ENCODE assay signal across 42 cellular contexts in the genomic region with DNA sequence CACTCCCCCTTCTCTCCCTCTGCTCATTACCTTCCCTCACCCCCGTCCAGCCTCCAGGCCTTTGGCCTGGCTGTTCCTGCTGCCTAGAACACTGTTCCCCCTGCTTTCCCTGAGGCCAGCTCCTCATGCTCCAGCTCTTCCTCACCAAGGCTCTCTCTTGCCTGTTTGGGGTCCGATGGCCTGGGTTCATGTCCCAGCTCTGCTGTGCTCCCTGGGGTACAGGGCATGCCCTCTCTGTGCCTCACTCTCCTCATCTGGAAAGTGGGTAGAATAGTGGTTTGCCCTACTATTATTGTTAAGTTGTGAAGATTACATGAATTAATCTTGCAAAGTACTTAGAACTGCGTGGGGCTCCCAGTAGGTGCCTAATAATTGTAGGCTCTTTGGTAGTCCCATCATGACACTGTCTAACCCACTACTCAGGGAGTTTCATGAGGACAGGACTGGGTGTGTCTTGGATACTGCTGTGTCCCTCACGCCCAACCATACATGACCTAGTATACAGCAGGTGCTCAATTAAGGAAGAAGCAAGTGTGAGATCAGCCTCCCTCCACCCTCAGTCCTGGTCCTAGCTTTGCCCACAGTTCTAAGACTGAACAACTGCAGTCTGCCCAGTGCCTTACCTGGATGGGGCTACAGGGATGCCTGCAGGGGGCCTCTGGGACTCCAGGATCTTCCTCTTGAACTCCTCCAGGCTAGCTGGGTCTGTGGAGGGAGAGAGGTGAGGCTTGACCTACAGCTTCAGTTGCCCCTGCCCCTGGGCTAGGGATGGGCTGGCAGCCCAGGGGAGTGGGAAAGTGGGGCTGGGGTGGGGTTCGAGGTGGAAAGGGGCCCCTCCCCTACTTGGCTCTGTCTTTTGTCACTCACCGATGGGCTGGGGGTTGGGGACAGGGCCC. TPM values are rescaled to one million over a fixed set of nuclear protein-coding genes. Genes with fewer than 3 reads are reported as not detected.
"Had no signal": no experiment of that assay in that cellular context is flagged by ENCODE, and none has a peak within 500 bp of the region (broad histone marks: within the 10 kb centered on the region; RNA-seq: fewer than 3 reads in every experiment).

No MANE protein-coding gene starts in this region.

- H3K4me1 ChIP-seq: adrenal gland, colonic mucosa, gastrocnemius medialis, parathyroid adenoma, psoas muscle, sigmoid colon, uterus had no signal

- H3K9me3 ChIP-seq: adrenal gland, colonic mucosa, gastrocnemius medialis, left ventricle myocardium inferior, psoas muscle, sigmoid colon, uterus had no signal

- H3K9me3 Mint-ChIP-seq: activated CD4-positive, alpha-beta memory T cell treated with anti-CD3 and anti-CD28 coated beads for 36 hours; activated CD4-positive, alpha-beta T cell treated with anti-CD3 and anti-CD28 coated beads, Interleukin-2, amount 10 ng/mL, durations not matched to agents 24 days and 14 days; activated naive CD8-positive, alpha-beta T cell treated with anti-CD3 and anti-CD28 coated beads for 36 hours; activated T-cell treated with anti-CD3 and anti-CD28 coated beads, Interleukin-2, amount 50 U/mL, for 24 hours; activated T-helper 2 cell treated with anti-CD3 and anti-CD28 coated beads, Interferon-gamma antibody, Interleukin-2, Interleukin-4, amounts not matched to agents 10 μg/mL and 5 μg/mL and 100 μg/mL, durations not matched to agents 14 hours and 24 hours and 36 hours; naive B cell; stimulated activated naive CD8-positive, alpha-beta T cell treated with anti-CD3 and anti-CD28 coated beads, Interleukin-15, amount 100 ng/mL, for 72 hours; T-helper 1 cell treated with Interleukin-12 subunit alpha and Interleukin-12 subunit beta and Interleukin-4 antibody, amounts not matched to agents 30 μg/mL and 1 μg/mL, for 36 hours; type B pancreatic cell had no signal

- H3K36me3 ChIP-seq: adrenal gland, cardiac muscle cell, colonic mucosa, gastrocnemius medialis, left ventricle myocardium inferior, sigmoid colon, uterus had no signal

- ATAC-seq: gastrocnemius medialis; psoas muscle; stimulated activated memory B cell treated with anti-CD40 and anti-IgM and Interleukin-4, amounts not matched to agents 10 μg/mL and 1 μg/mL and 100 μg/mL, for 72 hours; stimulated activated naive CD8-positive, alpha-beta T cell treated with anti-CD3 and anti-CD28 coated beads, Interleukin-15, amount 100 ng/mL, for 72 hours had no signal

- H3K27me3 Mint-ChIP-seq: activated CD4-positive, alpha-beta memory T cell treated with anti-CD3 and anti-CD28 coated beads for 36 hours; activated naive CD8-positive, alpha-beta T cell treated with anti-CD3 and anti-CD28 coated beads for 36 hours; activated T-cell treated with anti-CD3 and anti-CD28 coated beads, Interleukin-2, amount 50 U/mL, for 24 hours; stimulated activated naive CD8-positive, alpha-beta T cell treated with anti-CD3 and anti-CD28 coated beads, Interleukin-15, amount 100 ng/mL, for 72 hours had no signal

- H3K4me2 ChIP-seq: smooth muscle cell had no signal

- DNase-seq: activated CD4-positive, alpha-beta memory T cell treated with anti-CD3 and anti-CD28 coated beads for 36 hours; activated CD4-positive, alpha-beta T cell treated with anti-CD3 and anti-CD28 coated beads, Interleukin-2, amount 10 ng/mL, durations not matched to agents 24 days and 14 days; activated CD4-positive, CD25-positive, alpha-beta regulatory T cell treated with anti-CD3 and anti-CD28 coated beads, Interleukin-2, amount 50 U/mL, for 72 hours; activated CD8-positive, alpha-beta memory T cell treated with anti-CD3 and anti-CD28 coated beads, Interleukin-2, amount 50 U/mL, for 4 hours; activated naive CD4-positive, alpha-beta T cell; activated naive CD8-positive, alpha-beta T cell treated with anti-CD3 and anti-CD28 coated beads for 36 hours; activated T-cell treated with anti-CD3 and anti-CD28 coated beads, Interleukin-2, amount 50 U/mL, for 24 hours; adrenal gland; aorta; cerebellar nuclear complex; colonic mucosa; effector CD8-positive, alpha-beta T cell; gastrocnemius medialis; glutamatergic neuron; left ventricle myocardium inferior; naive B cell; nephron progenitor cell; nucleus accumbens; psoas muscle; sigmoid colon; stimulated activated CD4-positive, alpha-beta T cell treated with anti-CD3 and anti-CD28 coated beads, Interleukin-1b, Interleukin-23, amount 100 ng/mL, for 48 hours; stimulated activated CD4-positive, alpha-beta T cell treated with anti-CD3 and anti-CD28 coated beads, Interleukin-4, amount 100 ng/mL, for 4 hours; stimulated activated CD8-positive, alpha-beta memory T cell treated with anti-CD3 and anti-CD28 coated beads, Interleukin-4, amount 100 ng/mL, for 48 hours; stimulated activated naive CD8-positive, alpha-beta T cell treated with anti-CD3 and anti-CD28 coated beads, Interleukin-15, amount 100 ng/mL, for 72 hours; substantia nigra; SW 1271; T1000; uterus had no signal

- H3K27me3 ChIP-seq: adrenal gland, cardiac muscle cell, colonic mucosa, gastrocnemius medialis, sigmoid colon, uterus had no signal

- H3K4me3 Mint-ChIP-seq: activated CD4-positive, alpha-beta memory T cell treated with anti-CD3 and anti-CD28 coated beads for 36 hours; activated CD4-positive, alpha-beta T cell treated with anti-CD3 and anti-CD28 coated beads, Interleukin-2, amount 10 ng/mL, durations not matched to agents 24 days and 14 days; activated naive CD8-positive, alpha-beta T cell treated with anti-CD3 and anti-CD28 coated beads for 36 hours; activated T-cell treated with anti-CD3 and anti-CD28 coated beads, Interleukin-2, amount 50 U/mL, for 24 hours; brain; nephron progenitor cell; stimulated activated memory B cell treated with anti-CD40 and anti-IgM and Interleukin-4, amounts not matched to agents 10 μg/mL and 1 μg/mL and 100 μg/mL, for 72 hours; stimulated activated naive CD8-positive, alpha-beta T cell treated with anti-CD3 and anti-CD28 coated beads, Interleukin-15, amount 100 ng/mL, for 72 hours; T-helper 1 cell treated with Interleukin-12 subunit alpha and Interleukin-12 subunit beta and Interleukin-4 antibody, amounts not matched to agents 30 μg/mL and 1 μg/mL, for 36 hours; type B pancreatic cell had no signal

- FAIRE-seq: endometrium, islet of Langerhans had no signal

- H3K4me3 ChIP-seq: adrenal gland, cardiac muscle cell, colonic mucosa, gastrocnemius medialis, left ventricle myocardium inferior, lung, psoas muscle, sigmoid colon, smooth muscle cell, uterus had no signal

- H2AFZ ChIP-seq: parathyroid adenoma had no signal

- H3K27ac Mint-ChIP-seq: activated CD4-positive, alpha-beta memory T cell treated with anti-CD3 and anti-CD28 coated beads for 36 hours; activated CD4-positive, alpha-beta T cell treated with anti-CD3 and anti-CD28 coated beads, Interleukin-2, amount 10 ng/mL, durations not matched to agents 24 days and 14 days; activated naive CD8-positive, alpha-beta T cell treated with anti-CD3 and anti-CD28 coated beads for 36 hours; activated T-cell treated with anti-CD3 and anti-CD28 coated beads, Interleukin-2, amount 50 U/mL, for 24 hours; activated T-helper 2 cell treated with anti-CD3 and anti-CD28 coated beads, Interferon-gamma antibody, Interleukin-2, Interleukin-4, amounts not matched to agents 10 μg/mL and 5 μg/mL and 100 μg/mL, durations not matched to agents 14 hours and 24 hours and 36 hours; brain; nephron progenitor cell; stimulated activated memory B cell treated with anti-CD40 and anti-IgM and Interleukin-4, amounts not matched to agents 10 μg/mL and 1 μg/mL and 100 μg/mL, for 72 hours; stimulated activated naive CD8-positive, alpha-beta T cell treated with anti-CD3 and anti-CD28 coated beads, Interleukin-15, amount 100 ng/mL, for 72 hours; T-helper 1 cell treated with Interleukin-12 subunit alpha and Interleukin-12 subunit beta and Interleukin-4 antibody, amounts not matched to agents 30 μg/mL and 1 μg/mL, for 36 hours; type B pancreatic cell had no signal

- H3K79me2 ChIP-seq: parathyroid adenoma had no signal

- H3K27ac ChIP-seq: adrenal gland, cardiac muscle cell, colonic mucosa, left ventricle myocardium inferior, parathyroid adenoma, psoas muscle, sigmoid colon had no signal

- H3K4me1 Mint-ChIP-seq: activated CD4-positive, alpha-beta T cell treated with anti-CD3 and anti-CD28 coated beads, Interleukin-2, amount 10 ng/mL, durations not matched to agents 24 days and 14 days; activated naive CD8-positive, alpha-beta T cell treated with anti-CD3 and anti-CD28 coated beads for 36 hours; brain; stimulated activated memory B cell treated with anti-CD40 and anti-IgM and Interleukin-4, amounts not matched to agents 10 μg/mL and 1 μg/mL and 100 μg/mL, for 72 hours; stimulated activated naive CD8-positive, alpha-beta T cell treated with anti-CD3 and anti-CD28 coated beads, Interleukin-15, amount 100 ng/mL, for 72 hours had no signal

- H3K9ac ChIP-seq: parathyroid adenoma had no signal

- H3K36me3 Mint-ChIP-seq: activated CD4-positive, alpha-beta memory T cell treated with anti-CD3 and anti-CD28 coated beads for 36 hours; activated naive CD8-positive, alpha-beta T cell treated with anti-CD3 and anti-CD28 coated beads for 36 hours; brain; naive B cell; stimulated activated memory B cell treated with anti-CD40 and anti-IgM and Interleukin-4, amounts not matched to agents 10 μg/mL and 1 μg/mL and 100 μg/mL, for 72 hours; type B pancreatic cell had no signal

RNA-seq across cellular contexts. Expression of a gene that starts 17.0 kb away (rescaled TPM):
- total RNA-seq: activated CD4-positive, alpha-beta T cell treated with anti-CD3 and anti-CD28 coated beads, Interleukin-2, amount 10 ng/mL, durations not matched to agents 24 days and 14 days; activated CD8-positive, alpha-beta memory T cell treated with anti-CD3 and anti-CD28 coated beads for 36 hours; activated naive CD8-positive, alpha-beta T cell treated with anti-CD3 and anti-CD28 coated beads for 36 hours; activated T-helper 2 cell treated with anti-CD3 and anti-CD28 coated beads, Interferon-gamma antibody, Interleukin-2, Interleukin-4, amounts not matched to agents 10 μg/mL and 5 μg/mL and 100 μg/mL, durations not matched to agents 14 hours and 24 hours and 36 hours; smooth muscle cell had no signal
- polyA plus RNA-seq: smooth muscle cell had no signal

RNA-seq across cellular contexts. Expression of a gene that starts 33.8 kb away (rescaled TPM):
- total RNA-seq: colonic mucosa, dermis microvascular lymphatic vessel endothelial cell, epithelial cell of proximal tubule, gastrocnemius medialis, left ventricle myocardium inferior, smooth muscle cell had no signal
- polyA plus RNA-seq: aorta, smooth muscle cell had no signal
